ENCODE assay signal across 1 cellular context in the genomic region with DNA sequence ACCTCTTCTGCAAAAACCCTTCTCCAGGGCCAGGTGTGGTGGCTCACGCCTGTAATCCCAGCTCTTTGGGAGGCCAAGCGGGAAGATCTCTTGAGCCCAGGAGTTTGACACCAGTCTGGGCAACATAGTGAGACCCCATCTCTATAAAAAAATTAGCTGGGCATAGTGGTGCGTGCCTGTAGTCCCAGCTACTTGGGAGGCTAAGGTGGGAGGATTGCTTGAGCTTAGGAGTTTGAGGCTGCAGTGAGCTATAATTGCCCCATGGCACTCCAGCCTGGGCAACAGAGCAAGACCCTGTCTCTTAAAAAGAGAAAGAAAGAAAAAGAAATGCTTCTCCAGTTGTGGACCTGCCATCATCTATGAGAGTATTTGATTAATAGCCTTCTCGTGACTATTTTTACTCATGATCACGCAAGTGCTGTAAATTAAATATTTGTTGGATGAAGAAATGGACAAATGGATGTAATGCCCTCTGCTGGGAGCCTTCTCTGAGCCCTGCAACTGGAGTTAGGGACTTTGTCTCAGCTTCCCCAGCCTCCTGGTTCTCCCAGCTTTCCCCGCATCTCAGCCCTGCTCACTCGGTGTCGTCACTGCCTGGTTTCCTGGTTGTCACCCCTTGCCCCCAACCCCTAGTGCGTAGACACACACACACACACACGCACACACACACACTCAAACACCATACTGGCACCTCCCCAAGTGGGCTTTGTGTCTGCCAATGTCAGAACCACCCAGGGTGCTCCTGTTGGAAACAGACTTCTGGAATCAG.
TF ChIP-seq lines count a peak whose summit lies in the region.

No MANE protein-coding gene starts in this region.

TF ChIP-seq in HEK293, 187 proteins besides CTCF, POLR2A, EP300 and RAD21 (continued from another document):
- TF ChIP-seq, protein P1, sequence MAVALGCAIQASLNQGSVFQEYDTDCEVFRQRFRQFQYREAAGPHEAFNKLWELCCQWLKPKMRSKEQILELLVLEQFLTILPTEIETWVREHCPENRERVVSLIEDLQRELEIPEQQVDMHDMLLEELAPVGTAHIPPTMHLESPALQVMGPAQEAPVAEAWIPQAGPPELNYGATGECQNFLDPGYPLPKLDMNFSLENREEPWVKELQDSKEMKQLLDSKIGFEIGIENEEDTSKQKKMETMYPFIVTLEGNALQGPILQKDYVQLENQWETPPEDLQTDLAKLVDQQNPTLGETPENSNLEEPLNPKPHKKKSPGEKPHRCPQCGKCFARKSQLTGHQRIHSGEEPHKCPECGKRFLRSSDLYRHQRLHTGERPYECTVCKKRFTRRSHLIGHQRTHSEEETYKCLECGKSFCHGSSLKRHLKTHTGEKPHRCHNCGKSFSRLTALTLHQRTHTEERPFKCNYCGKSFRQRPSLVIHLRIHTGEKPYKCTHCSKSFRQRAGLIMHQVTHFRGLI (tag by site-specific recombination; IDR thresholded peaks at IDR 0.05) = no peak
- TF ChIP-seq ZSCAN30 (tag by site-specific recombination; IDR thresholded peaks at IDR 0.05) (no peak), ZIC2 (tag by site-specific recombination; IDR thresholded peaks at IDR 0.05) (peak; percentile 44), ZNF596 (tag by site-specific recombination; IDR thresholded peaks at IDR 0.05) (no peak), ZNF791 (tag by site-specific recombination; IDR thresholded peaks at IDR 0.05) (no peak), ZBTB8A (tag by site-specific recombination; IDR thresholded peaks at IDR 0.05) (no peak), ZBTB48 (tag by site-specific recombination; IDR thresholded peaks at IDR 0.05) (0 out of 2 replicates have a peak, but pooled peaks have one; percentile 32), ZNF311 (tag by site-specific recombination; IDR thresholded peaks at IDR 0.05; ENCODE audit: borderline replicate concordance) (no peak), ZNF16 (tag by site-specific recombination; IDR thresholded peaks at IDR 0.05; ENCODE audit: low read depth) (no peak), ZFP3 (tag by site-specific recombination; IDR thresholded peaks at IDR 0.05; ENCODE audit: low read depth) (no peak), GLI2 (tag by site-specific recombination; IDR thresholded peaks at IDR 0.05; ENCODE audit: borderline replicate concordance, low read depth) (no peak), ZNF707 (tag by site-specific recombination; IDR thresholded peaks at IDR 0.05) (no peak), ZNF560 (tag by site-specific recombination; IDR thresholded peaks at IDR 0.05; ENCODE audit: borderline replicate concordance) (no peak), ZNF501 (tag by site-specific recombination; IDR thresholded peaks at IDR 0.05) (no peak), ZBTB7A (tag by site-specific recombination; IDR thresholded peaks at IDR 0.05; ENCODE audit: low read depth) (no peak), ZNF121 (tag by site-specific recombination; IDR thresholded peaks at IDR 0.05) (peak; percentile 96), ZNF792 (tag by site-specific recombination; IDR thresholded peaks at IDR 0.05) (no peak), GLI4 (tag by site-specific recombination; IDR thresholded peaks at IDR 0.05) (no peak), IKZF3 (tag by site-specific recombination; IDR thresholded peaks at IDR 0.05) (no peak), ZNF623 (tag by site-specific recombination; IDR thresholded peaks at IDR 0.05) (no peak), ZNF621 (tag by site-specific recombination; IDR thresholded peaks at IDR 0.05) (no peak)
- TF ChIP-seq, protein P2, sequence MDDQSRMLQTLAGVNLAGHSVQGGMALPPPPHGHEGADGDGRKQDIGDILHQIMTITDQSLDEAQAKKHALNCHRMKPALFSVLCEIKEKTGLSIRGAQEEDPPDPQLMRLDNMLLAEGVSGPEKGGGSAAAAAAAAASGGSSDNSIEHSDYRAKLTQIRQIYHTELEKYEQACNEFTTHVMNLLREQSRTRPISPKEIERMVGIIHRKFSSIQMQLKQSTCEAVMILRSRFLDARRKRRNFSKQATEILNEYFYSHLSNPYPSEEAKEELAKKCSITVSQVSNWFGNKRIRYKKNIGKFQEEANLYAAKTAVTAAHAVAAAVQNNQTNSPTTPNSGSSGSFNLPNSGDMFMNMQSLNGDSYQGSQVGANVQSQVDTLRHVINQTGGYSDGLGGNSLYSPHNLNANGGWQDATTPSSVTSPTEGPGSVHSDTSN (CRISPR knock-in tag; IDR thresholded peaks at IDR 0.05) = no peak
- TF ChIP-seq, protein P3, sequence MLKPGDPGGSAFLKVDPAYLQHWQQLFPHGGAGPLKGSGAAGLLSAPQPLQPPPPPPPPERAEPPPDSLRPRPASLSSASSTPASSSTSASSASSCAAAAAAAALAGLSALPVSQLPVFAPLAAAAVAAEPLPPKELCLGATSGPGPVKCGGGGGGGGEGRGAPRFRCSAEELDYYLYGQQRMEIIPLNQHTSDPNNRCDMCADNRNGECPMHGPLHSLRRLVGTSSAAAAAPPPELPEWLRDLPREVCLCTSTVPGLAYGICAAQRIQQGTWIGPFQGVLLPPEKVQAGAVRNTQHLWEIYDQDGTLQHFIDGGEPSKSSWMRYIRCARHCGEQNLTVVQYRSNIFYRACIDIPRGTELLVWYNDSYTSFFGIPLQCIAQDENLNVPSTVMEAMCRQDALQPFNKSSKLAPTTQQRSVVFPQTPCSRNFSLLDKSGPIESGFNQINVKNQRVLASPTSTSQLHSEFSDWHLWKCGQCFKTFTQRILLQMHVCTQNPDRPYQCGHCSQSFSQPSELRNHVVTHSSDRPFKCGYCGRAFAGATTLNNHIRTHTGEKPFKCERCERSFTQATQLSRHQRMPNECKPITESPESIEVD (tag by site-specific recombination; IDR thresholded peaks at IDR 0.05) = no peak
